ENCODE assay signal across 1 cellular context in the genomic region with DNA sequence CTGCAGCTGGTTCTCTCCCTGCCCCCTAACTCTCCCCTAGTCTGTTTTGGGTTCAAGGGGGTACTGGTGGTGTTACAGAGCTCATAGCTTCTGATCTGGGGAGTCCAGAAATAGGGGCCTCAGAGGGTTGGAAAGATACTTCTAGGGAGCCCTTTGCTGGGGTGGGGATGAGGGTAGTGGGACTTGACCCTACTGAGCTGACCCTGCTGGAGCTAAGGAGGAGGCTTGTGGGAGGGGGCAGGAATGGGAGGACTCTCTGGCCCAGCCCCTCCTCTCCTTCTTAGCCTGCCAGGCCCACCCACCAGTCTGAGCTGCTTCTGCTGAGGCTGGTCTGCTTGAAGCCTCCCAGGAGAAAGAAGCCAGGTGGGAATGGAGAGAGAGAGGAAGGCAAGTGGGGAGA.
TF ChIP-seq lines count a peak whose summit lies in the region.

TSS of gene EGFL8 (plus strand) at position 301 of the 400 bp plus-strand sequence. CDS start 1,571 bp downstream, outside the sequence.

TF ChIP-seq in SK-N-SH, 30 proteins besides CTCF, POLR2A, EP300 and RAD21:
- no peak for TF ChIP-seq USF2 (IDR thresholded peaks at IDR 0.05; ENCODE audit: borderline replicate concordance, low read depth, low read length)
- no peak for TF ChIP-seq FOSL2 (IDR thresholded peaks at IDR 0.05; ENCODE audit: borderline replicate concordance, low read depth)
